9 cellular contexts compared by ENCODE assay signal in genomic region chr6:139370707-139371345, GRCh38. TPM values are rescaled to one million over a fixed set of nuclear protein-coding genes. Genes with fewer than 3 reads are reported as not detected.
DNase-seq lines count a peak whose midpoint lies in the region; ATAC-seq and TF ChIP-seq lines count a peak whose summit lies in the region.
"Had no signal": no experiment of that assay in that cellular context is flagged by ENCODE, and none has a peak within 500 bp of the region (broad histone marks: within the 10 kb centered on the region; RNA-seq: fewer than 3 reads in every experiment).

No MANE protein-coding gene starts in this region.

- 61% methylated on average over 3 of the region's 3 CpGs for WGBS in right cardiac atrium
- 85% methylated on average over 3 of the region's 3 CpGs for WGBS in smooth muscle cell (ENCODE audit: low lambda C conversion rate)

- H3K36me3 ChIP-seq in smooth muscle cell (ENCODE audit: low read depth), result no peaks in the 10 kb centered on the region

- intact Hi-C loops in right cardiac atrium (cut with DNase I), result loop anchor here in 3 of 4 donors (5.0 to 10.0 kb wide), 8 partner anchors 144 to 1074 kb away; no protein-coding TSS in a partner anchor

- H3K4me3 ChIP-seq in WI38 (ENCODE audit: low read depth, low read length) (peak overlapping the region; percentile 98), right cardiac atrium (ENCODE audit: low read length) (peak overlapping the region; percentile 85), smooth muscle cell (peak overlapping the region; percentile 93)

- peak overlapping the region; percentile 100 for H3K4me2 ChIP-seq in smooth muscle cell

- H3K27me3 ChIP-seq in right cardiac atrium (ENCODE audit: control insufficient read depth, insufficient read depth), result no peaks in the 10 kb centered on the region
- no peaks in the 10 kb centered on the region for H3K27me3 ChIP-seq in smooth muscle cell (ENCODE audit: low read depth)

- ATAC-seq in right cardiac atrium, result no peak
- ATAC-seq in GM19452 (IDR thresholded peaks at IDR 0.05; ENCODE audit: unreplicated experiment), result no peak

- no peak overlapping the region for H3K27ac ChIP-seq in right cardiac atrium (ENCODE audit: low read length)
- H3K27ac ChIP-seq in smooth muscle cell (ENCODE audit: low read depth), result peak overlapping the region; percentile 88

- H3K79me2 ChIP-seq in smooth muscle cell (ENCODE audit: low read depth), result peaks cover 29% of the 10 kb centered on the region

- peaks cover 36% of the 10 kb centered on the region for H4K20me1 ChIP-seq in smooth muscle cell (ENCODE audit: low read depth)

- no peak overlapping the region for H3K9ac ChIP-seq in smooth muscle cell (ENCODE audit: low read depth)

- no peak overlapping the region for H2AFZ ChIP-seq in smooth muscle cell (ENCODE audit: low read depth)

- DNase-seq in DMS79 treated with DMSO at 0.1 percent for 48 hours (lab: John Stamatoyannopoulos, UW) (peak; percentile 45), DMS79 (lab: John Stamatoyannopoulos, UW) (no peak), right cardiac atrium (no peak), smooth muscle cell (lab: John Stamatoyannopoulos, UW; ENCODE audit: unreplicated experiment) (no peak), mesenteric fat pad (ENCODE audit: low spot score) (no peak), superior temporal gyrus (ENCODE audit: extremely low spot score) (no peak)
- DNase-seq: 8988T had no signal

- TF ChIP-seq CTCF in WI38 (IDR thresholded peaks at IDR 0.05; ENCODE audit: low read depth, low read length) (no peak), smooth muscle cell (IDR thresholded peaks at IDR 0.05; ENCODE audit: borderline replicate concordance, insufficient read depth, poor library complexity, severe bottlenecking) (no peak)

- no peaks in the 10 kb centered on the region for H3K4me1 ChIP-seq in right cardiac atrium (ENCODE audit: control insufficient read depth, insufficient read depth, low read length)
- peaks cover 53% of the 10 kb centered on the region for H3K4me1 ChIP-seq in smooth muscle cell (ENCODE audit: low read depth)

- no peaks in the 10 kb centered on the region for H3K9me3 ChIP-seq in right cardiac atrium (ENCODE audit: control insufficient read depth, low read length)
- H3K9me3 ChIP-seq in smooth muscle cell (replicated peaks; ENCODE audit: low read depth), result no peaks in the 10 kb centered on the region

- H3F3A ChIP-seq in smooth muscle cell (ENCODE audit: low read depth), result peaks cover 28% of the 10 kb centered on the region

RNA-seq across cellular contexts. Expression of gene CITED2, which starts 3.6 kb away (rescaled TPM):
- 100 to 1,000 TPM in 3 of 4 donors, 10 to 100 TPM in 1; 67.9 to 138 (median 113) TPM for total RNA-seq in right cardiac atrium
- polyA plus RNA-seq in right cardiac atrium, result 35.7 TPM
- 209 and 213 TPM in 2 replicates for total RNA-seq in smooth muscle cell
- 58.2 and 67.9 TPM in 2 replicates for polyA plus RNA-seq in smooth muscle cell
- 70.8 TPM for total RNA-seq in mesenteric fat pad
